In genomic region chr12:64824500-64825142, GRCh38 we compare ENCODE assay signal across 8 cellular contexts. TPM values are rescaled to one million over a fixed set of nuclear protein-coding genes. Genes with fewer than 3 reads are reported as not detected.
A peak's percentile ranks its signal among the peaks of the same experiment; 100 is the strongest.
DNase-seq lines count a peak whose midpoint lies in the region; ATAC-seq and TF ChIP-seq lines count a peak whose summit lies in the region.

A gene with protein sequence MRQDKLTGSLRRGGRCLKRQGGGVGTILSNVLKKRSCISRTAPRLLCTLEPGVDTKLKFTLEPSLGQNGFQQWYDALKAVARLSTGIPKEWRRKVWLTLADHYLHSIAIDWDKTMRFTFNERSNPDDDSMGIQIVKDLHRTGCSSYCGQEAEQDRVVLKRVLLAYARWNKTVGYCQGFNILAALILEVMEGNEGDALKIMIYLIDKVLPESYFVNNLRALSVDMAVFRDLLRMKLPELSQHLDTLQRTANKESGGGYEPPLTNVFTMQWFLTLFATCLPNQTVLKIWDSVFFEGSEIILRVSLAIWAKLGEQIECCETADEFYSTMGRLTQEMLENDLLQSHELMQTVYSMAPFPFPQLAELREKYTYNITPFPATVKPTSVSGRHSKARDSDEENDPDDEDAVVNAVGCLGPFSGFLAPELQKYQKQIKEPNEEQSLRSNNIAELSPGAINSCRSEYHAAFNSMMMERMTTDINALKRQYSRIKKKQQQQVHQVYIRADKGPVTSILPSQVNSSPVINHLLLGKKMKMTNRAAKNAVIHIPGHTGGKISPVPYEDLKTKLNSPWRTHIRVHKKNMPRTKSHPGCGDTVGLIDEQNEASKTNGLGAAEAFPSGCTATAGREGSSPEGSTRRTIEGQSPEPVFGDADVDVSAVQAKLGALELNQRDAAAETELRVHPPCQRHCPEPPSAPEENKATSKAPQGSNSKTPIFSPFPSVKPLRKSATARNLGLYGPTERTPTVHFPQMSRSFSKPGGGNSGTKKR (plus strand): TSS chr12:64824647. CDS start chr12:64824880, 233 bp downstream.

- no peaks in the 10 kb centered on the region for H3K79me2 ChIP-seq in OCI-LY7 (ENCODE audit: insufficient read depth, low read depth, low read length)

- TF ChIP-seq CTCF in GM13977 (IDR thresholded peaks at IDR 0.05; ENCODE audit: extremely low read depth, insufficient read depth, missing control alignments) = no peak
- no peak for TF ChIP-seq CTCF in OCI-LY7 (conservative IDR thresholded peaks at IDR 0.05; ENCODE audit: low read length)
- TF ChIP-seq CTCF in astrocyte of the spinal cord (IDR thresholded peaks at IDR 0.05; ENCODE audit: low read depth, low read length) = no peak

- H3K4me2 ChIP-seq in OCI-LY7 (ENCODE audit: low read length) = peak within 1 kb of the TSS; percentile 44

- H3K27ac ChIP-seq in OCI-LY7 (ENCODE audit: low read depth, low read length, poor library complexity, severe bottlenecking) = no peak within 1 kb of the TSS

- BruUV-seq in OCI-LY7 (replicated peaks; lab: Mats Ljungman, UMichigan) = no TSS peak

- H3K9me3 ChIP-seq in OCI-LY7 (ENCODE audit: low read length) (no peaks in the 10 kb centered on the region), iPS-15b (ENCODE audit: control insufficient read depth, insufficient read depth, low read length) (no peaks in the 10 kb centered on the region)

- H3K4me1 ChIP-seq in OCI-LY7 (ENCODE audit: insufficient read depth, low read length, poor library complexity, severe bottlenecking) = no peaks in the 10 kb centered on the region
- H3K4me1 ChIP-seq in iPS-15b (ENCODE audit: control insufficient read depth, insufficient read depth, low read length) = no peaks in the 10 kb centered on the region

- no peak within 1 kb of the TSS; the same call in 1 of the 2 replicates for H2AFZ ChIP-seq in OCI-LY7 (ENCODE audit: low read length)

- CTCF ChIA-PET in OCI-LY7 (lab: Charles Lee; ENCODE audit: unreplicated experiment) = no interaction called here

- no peak within 1 kb of the TSS for H3K9ac ChIP-seq in iPS-15b (ENCODE audit: low read depth, low read length)

- no peaks in the 10 kb centered on the region for H4K20me1 ChIP-seq in OCI-LY7 (ENCODE audit: insufficient read depth, low read length)

- peaks cover 62% of the 10 kb centered on the region for H3K27me3 ChIP-seq in iPS-15b (ENCODE audit: control insufficient read depth, insufficient read depth, low read length)

- ATAC-seq in HG03565 (IDR thresholded peaks at IDR 0.05; ENCODE audit: unreplicated experiment) (peak; percentile 50), sciatic nerve (peak; percentile 38), GM18907 (IDR thresholded peaks at IDR 0.05; ENCODE audit: unreplicated experiment) (no peak)

- in situ Hi-C loops in GM13977 (cut with MboI; ENCODE audit: low pct_unique_long_range_greater_than_20kb, low sequenced_read_pairs, unreplicated experiment) (no loop called here), astrocyte of the spinal cord (cut with HindIII; ENCODE audit: low sequenced_read_pairs) (no loop called here)

- intact Hi-C loops in OCI-LY7 (cut with micrococcal nuclease; ENCODE audit: unreplicated experiment) = no loop called here
- intact Hi-C loops in sciatic nerve (cut with DNase I) = no loop called here

- DNase-seq in GM13977 (ENCODE audit: low spot score) (peak; percentile 60), OCI-LY7 (ENCODE audit: low spot score) (no peak), astrocyte of the spinal cord (ENCODE audit: low read depth, low spot score) (peak; percentile 12), sciatic nerve (ENCODE audit: low spot score) (no peak), T-helper 9 cell (no peak)

- POLR2A ChIA-PET in OCI-LY7 (lab: Charles Lee) = interaction anchor here (0.6 to 1.1 kb wide), 4 partner anchors 15 to 217 kb away, joined by 3 to 4 read pairs (median 3); no protein-coding TSS in a partner anchor

- H3K9me2 ChIP-seq in OCI-LY7 (ENCODE audit: insufficient read depth, low read length) = no peaks in the 10 kb centered on the region

- H3K4me3 ChIP-seq in OCI-LY7 (ENCODE audit: low read depth, low read length, poor library complexity, severe bottlenecking) (peak within 1 kb of the TSS; percentile 48), astrocyte of the spinal cord (ENCODE audit: low read depth, low read length) (peak within 1 kb of the TSS; percentile 16), iPS-15b (ENCODE audit: low read depth, low read length) (peak within 1 kb of the TSS; percentile 69)

- H3K36me3 ChIP-seq in OCI-LY7 (ENCODE audit: insufficient read depth, low read length) (no peaks in the 10 kb centered on the region), iPS-15b (ENCODE audit: control insufficient read depth, insufficient read depth, low read length) (no peaks in the 10 kb centered on the region)

RNA-seq across cellular contexts. Expression of the gene that starts here (rescaled TPM):
- 0.03 and 0.13 TPM in 2 replicates for total RNA-seq in OCI-LY7 (2014; rRNA removed; shearing (Covaris generic))
- 4.6 and 5.6 TPM in 2 replicates for total RNA-seq in OCI-LY7 (2022)
- 6.2 TPM for total RNA-seq in sciatic nerve

Comparison
In these comparisons a context has a peak if more than half of its experiments do, and no peak if none do; other contexts are left out.
1. DNase-seq: peak in GM13977 (single experiment) and astrocyte of the spinal cord (single experiment); none in OCI-LY7 (single experiment), sciatic nerve (single experiment) and T-helper 9 cell (single experiment).
2. H3K4me3 ChIP-seq: peak in every context shown above with its lines; median percentile 69 in iPS-15b; 48 in OCI-LY7; 16 in astrocyte of the spinal cord.